Comparison of ENCODE assay signal across 12 cellular contexts in the genomic region with DNA sequence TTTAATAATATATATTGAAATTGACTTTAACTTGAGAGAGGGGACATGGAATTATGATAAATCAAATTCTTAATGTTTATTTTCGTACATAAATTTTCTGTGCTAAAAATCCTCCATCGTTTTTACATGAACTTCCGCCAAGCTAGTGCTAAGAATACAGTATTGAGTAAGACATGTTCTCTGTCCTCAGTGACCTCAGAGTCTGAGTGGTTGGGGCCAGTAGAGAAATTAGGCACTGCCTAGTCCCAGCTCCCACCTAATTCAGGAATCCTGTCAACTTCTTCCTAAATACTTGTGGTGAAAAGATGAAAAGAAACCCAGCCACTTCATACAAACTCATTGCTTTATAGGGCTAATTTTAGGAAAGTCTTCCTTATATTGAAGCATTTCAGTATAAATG.
DNase-seq lines count a peak whose midpoint lies in the region; ATAC-seq and TF ChIP-seq lines count a peak whose summit lies in the region.
"Had no signal": no experiment of that assay in that cellular context is flagged by ENCODE, and none has a peak within 500 bp of the region (broad histone marks: within the 10 kb centered on the region; RNA-seq: fewer than 3 reads in every experiment).

No MANE protein-coding gene starts in this region.

- H3K27ac ChIP-seq in ACC112 (ENCODE audit: low read depth, low read length) (peak overlapping the region; percentile 5; the same call in 1 of the 2 replicates), right atrium auricular region (peak overlapping the region; percentile 33 to 59), caudate nucleus (ENCODE audit: low read depth, low read length) (no peak overlapping the region)
- H3K27ac ChIP-seq: parathyroid adenoma, thoracic aorta had no signal

- no peak for ATAC-seq in left lobe of liver

- H3K4me3 ChIP-seq in ACC112 (ENCODE audit: low read depth, low read length) (no peak overlapping the region), right atrium auricular region (no peak overlapping the region)
- H3K4me3 ChIP-seq: MG63, thoracic aorta had no signal

- no peaks in the 10 kb centered on the region for H3K27me3 ChIP-seq in ACC112 (ENCODE audit: insufficient read depth, low read length)
- no peaks in the 10 kb centered on the region for H3K27me3 ChIP-seq in right atrium auricular region
- H3K27me3 ChIP-seq: MG63 had no signal

- H2AFZ ChIP-seq in ACC112 (ENCODE audit: low read length, unreplicated experiment), result no peak overlapping the region
- H2AFZ ChIP-seq: parathyroid adenoma had no signal

- no peak for TF ChIP-seq CTCF in right atrium auricular region (IDR thresholded peaks at IDR 0.05)

- no peaks in the 10 kb centered on the region for H3K9me3 ChIP-seq in right atrium auricular region
- H3K9me3 ChIP-seq: MG63, thoracic aorta had no signal

- DNase-seq in LHCN-M2 (ENCODE audit: low read depth) (peak; percentile 50), astrocyte of the hippocampus (ENCODE audit: low read depth, low spot score) (peak; percentile 27), right atrium auricular region (ENCODE audit: low spot score) (no peak), NCI-H2107 (lab: John Stamatoyannopoulos, UW) (no peak), left lobe of liver (ENCODE audit: low spot score) (no peak), NCI-H2171 (lab: John Stamatoyannopoulos, UW) (no peak), caudate nucleus (lab: John Stamatoyannopoulos, UW) (no peak)
- DNase-seq: cortex of kidney had no signal

- H3K79me2 ChIP-seq in ACC112 (ENCODE audit: control insufficient read depth, insufficient read depth, low read length, unreplicated experiment), result no peaks in the 10 kb centered on the region
- H3K79me2 ChIP-seq: parathyroid adenoma had no signal

- H3K36me3 ChIP-seq in ACC112 (ENCODE audit: insufficient read depth, low read length) (0 out of 2 replicates have a peak, but pooled peaks cover 3% of the 10 kb centered on the region), right atrium auricular region (peaks cover 4% of the 10 kb centered on the region)
- H3K36me3 ChIP-seq: MG63, thoracic aorta had no signal

- H3K4me1 ChIP-seq in ACC112 (ENCODE audit: control insufficient read depth, insufficient read depth, low read length, unreplicated experiment), result peaks cover 22% of the 10 kb centered on the region
- H3K4me1 ChIP-seq in right atrium auricular region, result peaks cover 0 to 28% of the 10 kb centered on the region in 2 donors

Comparison
In these comparisons a context has a peak if more than half of its experiments do, and no peak if none do; other contexts are left out.
1. DNase-seq: peak in LHCN-M2 (single experiment) and astrocyte of the hippocampus (single experiment); none in right atrium auricular region (single experiment), NCI-H2107 (single experiment), left lobe of liver (single experiment), NCI-H2171 (single experiment) and caudate nucleus (0 of 61).